Comparison of ENCODE assay signal across 20 cellular contexts in the genomic region with DNA sequence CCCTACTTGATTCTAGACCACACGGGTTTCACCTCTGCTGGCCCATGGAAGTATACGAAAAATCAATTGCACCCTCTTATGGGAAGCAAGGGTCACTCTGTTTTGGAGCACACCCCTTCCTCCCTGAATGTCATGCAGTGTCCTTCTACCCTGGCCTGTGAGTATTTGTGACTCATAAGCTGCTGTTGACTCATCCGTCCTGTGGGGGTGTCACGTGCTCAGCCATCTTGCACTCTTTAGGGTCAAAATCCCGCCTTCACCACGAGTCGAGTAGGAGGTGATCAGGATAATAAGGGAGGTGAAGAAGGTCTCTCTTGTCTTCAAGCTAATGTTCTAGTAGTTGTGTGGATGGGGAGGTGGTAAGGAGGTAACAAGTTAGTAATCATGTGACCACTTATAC.
DNase-seq lines count a peak whose midpoint lies in the region; ATAC-seq, FAIRE-seq and TF ChIP-seq lines count a peak whose summit lies in the region.
"Had no signal": no experiment of that assay in that cellular context is flagged by ENCODE, and none has a peak within 500 bp of the region (broad histone marks: within the 10 kb centered on the region; RNA-seq: fewer than 3 reads in every experiment).

No MANE protein-coding gene starts in this region.

- H3K27me3 ChIP-seq in A673 (replicated peaks; ENCODE audit: insufficient read depth, low read depth, low read length, poor library complexity) (peaks cover 19% of the 10 kb centered on the region), HCT116 (ENCODE audit: insufficient read depth, low read length) (0 out of 2 replicates have a peak, but pooled peaks cover 6% of the 10 kb centered on the region), H1 (replicated peaks in 1 of 4; ENCODE audit: control insufficient read depth in 3 of 4, extremely low read depth in 1 of 4, insufficient read depth in 3 of 4, low read length in 3 of 4) (no peaks in the 10 kb centered on the region), left ventricle myocardium inferior (ENCODE audit: low read depth) (peaks cover 9% of the 10 kb centered on the region), Caco-2 (replicated peaks; ENCODE audit: control insufficient read depth, insufficient read depth, low read length) (no peaks in the 10 kb centered on the region; the same call in 1 of the 2 replicates)
- H3K27me3 ChIP-seq: BLaER1 treated with 17β-estradiol and CSF1 and Interleukin-3, amounts not matched to agents 10 nM and 100 nM had no signal

- no peaks in the 10 kb centered on the region for H3K36me3 Mint-ChIP-seq in Caco-2 (ENCODE audit: insufficient read depth, unreplicated experiment)
- H3K36me3 Mint-ChIP-seq: CD8-positive, alpha-beta T cell had no signal

- no peak overlapping the region for H4K8ac ChIP-seq in H1 (ENCODE audit: extremely low read depth, insufficient read depth, low read length)

- RAD21 ChIA-PET in HCT116 (lab: Charles Lee; ENCODE audit: low non-redundant PET in 1 of 2, low total read pairs in 2 of 2, uncharacterized antibody in 2 of 2, unreplicated experiment in 2 of 2), result no interaction called here

- no peak overlapping the region for H2AK5ac ChIP-seq in H1 (ENCODE audit: low read depth, low read length)

- no peak overlapping the region for H3K4me3 Mint-ChIP-seq in Caco-2 (ENCODE audit: unreplicated experiment)
- H3K4me3 Mint-ChIP-seq: CD8-positive, alpha-beta T cell; T-helper 1 cell treated with Interleukin-12 subunit alpha and Interleukin-12 subunit beta and Interleukin-4 antibody, amounts not matched to agents 30 μg/mL and 1 μg/mL, for 36 hours had no signal

- H3K36me3 ChIP-seq in A673 (ENCODE audit: insufficient read depth, low read length, poor library complexity, severe bottlenecking) (no peaks in the 10 kb centered on the region), HCT116 (ENCODE audit: control insufficient read depth in 1 of 2, insufficient read depth in 2 of 2, low read length in 2 of 2) (no peaks in the 10 kb centered on the region), H1 (ENCODE audit: control insufficient read depth in 2 of 4, insufficient read depth in 4 of 4, low read length in 3 of 4) (no peaks in the 10 kb centered on the region), left ventricle myocardium inferior (no peaks in the 10 kb centered on the region), Caco-2 (ENCODE audit: control insufficient read depth, insufficient read depth, low read length) (no peaks in the 10 kb centered on the region)
- H3K36me3 ChIP-seq: BLaER1 treated with 17β-estradiol and CSF1 and Interleukin-3, amounts not matched to agents 10 nM and 100 nM; HAP-1 had no signal

- H3K4me1 ChIP-seq in A673 (ENCODE audit: insufficient read depth, low read length, poor library complexity, severe bottlenecking) (no peaks in the 10 kb centered on the region), HCT116 (ENCODE audit: control insufficient read depth in 1 of 2, insufficient read depth in 2 of 2, low read length in 2 of 2) (peaks cover 3 to 15% of the 10 kb centered on the region in 2 experiments; a peak in 3 of 4 replicates), H1 (replicated peaks in 1 of 4; ENCODE audit: control insufficient read depth in 3 of 4, insufficient read depth in 4 of 4, low read length in 3 of 4) (peaks cover 0 to 10% (median 0%) of the 10 kb centered on the region in 4 experiments; a peak in 2 of 7 replicates), left ventricle myocardium inferior (no peaks in the 10 kb centered on the region), Caco-2 (no peaks in the 10 kb centered on the region)
- H3K4me1 ChIP-seq: HAP-1 had no signal

- H3K18ac ChIP-seq in H1 (ENCODE audit: extremely low read depth, low read length), result no peak overlapping the region

- H3K4ac ChIP-seq in H1 (replicated peaks; ENCODE audit: insufficient read length, low read depth, low read length), result no peak overlapping the region

- BruUV-seq in A673 (replicated peaks; lab: Mats Ljungman, UMichigan) (no TSS peak), HCT116 (replicated peaks; lab: Mats Ljungman, UMichigan) (no TSS peak), Caco-2 (replicated peaks; lab: Mats Ljungman, UMichigan) (no TSS peak)

- H3K14ac ChIP-seq in H1 (ENCODE audit: insufficient read length), result no peak overlapping the region

- peak; percentile 15 for DNase-seq in A673 (ENCODE audit: low spot score)
- DNase-seq in HCT116 (ENCODE audit: low read depth, low spot score), result peak; percentile 21
- peak; percentile 58 for DNase-seq in RKO (ENCODE audit: low spot score)
- no peak for DNase-seq in H1 (ENCODE audit: low read depth in 1 of 2, low spot score in 2 of 2)
- no peak for DNase-seq in left ventricle myocardium inferior
- no peak for DNase-seq in Caco-2
- DNase-seq in NCI-H446 treated with DMSO at 0.1 percent for 48 hours (lab: John Stamatoyannopoulos, UW), result no peak
- DNase-seq: CD8-positive, alpha-beta T cell; NCI-H1048; NCI-H1436 treated with DMSO at 0.1 percent for 48 hours; NCI-H2029; NCI-H2171; NK-92 treated with Interleukin-12 subunit alpha and Interleukin-12 subunit beta, amount 100 ng/mL, for 24 hours; SHP77 treated with DMSO at 0.1 percent for 48 hours had no signal

- no peaks in the 10 kb centered on the region for H3K23me2 ChIP-seq in H1 (ENCODE audit: low read depth, low read length)

- TF ChIP-seq RAD21 in HCT116 (IDR thresholded peaks at IDR 0.05; ENCODE audit: low read depth), result no peak
- TF ChIP-seq RAD21 in H1 (IDR thresholded peaks at IDR 0.05 in 1 of 2, conservative IDR thresholded peaks at IDR 0.05 in 1 of 2; ENCODE audit: low read depth in 2 of 2, low read length in 2 of 2), result no peak

- H3K23ac ChIP-seq in H1 (ENCODE audit: insufficient read length), result no peak overlapping the region

- no peaks in the 10 kb centered on the region for H3K79me2 ChIP-seq in HCT116 (ENCODE audit: insufficient read depth, low read length)
- H3K79me2 ChIP-seq in H1 (ENCODE audit: control insufficient read depth in 1 of 2, insufficient read depth in 2 of 2, low read length in 2 of 2), result no peaks in the 10 kb centered on the region

- peak; percentile 68 for ATAC-seq in HCT116
- no peak for ATAC-seq in HG03342 (IDR thresholded peaks at IDR 0.05; ENCODE audit: unreplicated experiment)
- ATAC-seq: CD8-positive, alpha-beta T cell had no signal

- no peaks in the 10 kb centered on the region for H3K79me1 ChIP-seq in H1 (ENCODE audit: low read depth, low read length)

- H4K5ac ChIP-seq in H1 (ENCODE audit: insufficient read length, low read depth, low read length), result no peak overlapping the region

- no peaks in the 10 kb centered on the region for H4K20me1 ChIP-seq in HCT116 (ENCODE audit: insufficient read depth)
- H4K20me1 ChIP-seq in H1 (replicated peaks in 1 of 2; ENCODE audit: control insufficient read depth in 1 of 2, insufficient read depth in 2 of 2, low read length in 2 of 2), result no peaks in the 10 kb centered on the region
- H4K20me1 ChIP-seq: BLaER1 treated with 17β-estradiol and CSF1 and Interleukin-3, amounts not matched to agents 10 nM and 100 nM had no signal

- peaks cover 9% of the 10 kb centered on the region for H3K27me3 Mint-ChIP-seq in Caco-2 (ENCODE audit: insufficient read depth, unreplicated experiment)

- H4K91ac ChIP-seq in H1 (replicated peaks; ENCODE audit: insufficient read length, low read length), result no peak overlapping the region

- H3K27ac Mint-ChIP-seq in Caco-2 (ENCODE audit: unreplicated experiment), result no peak overlapping the region
- H3K27ac Mint-ChIP-seq: CD8-positive, alpha-beta T cell; T-helper 1 cell treated with Interleukin-12 subunit alpha and Interleukin-12 subunit beta and Interleukin-4 antibody, amounts not matched to agents 30 μg/mL and 1 μg/mL, for 36 hours had no signal

- H3K4me1 Mint-ChIP-seq in Caco-2 (ENCODE audit: low read depth, unreplicated experiment), result no peaks in the 10 kb centered on the region

- no peak overlapping the region for H2BK5ac ChIP-seq in H1 (ENCODE audit: low read depth, low read length)

- WGBS in H1 (ENCODE audit: extremely low coverage in 1 of 2, insufficient coverage in 1 of 2, insufficient read length in 1 of 2, insufficient replicate concordance in 2 of 2, low coverage in 1 of 2, low lambda C conversion rate in 2 of 2, missing lambda C conversion rate in 1 of 2), 2 experiments, result 88% methylated on average over 7 of the region's 7 CpGs; no CpG with 5 or more reads in 1 of the 2 experiments

- no peak overlapping the region for H2BK120ac ChIP-seq in H1 (replicated peaks; ENCODE audit: low read depth, low read length)

- H2BK15ac ChIP-seq in H1 (ENCODE audit: low read length), result 0 out of 2 replicates have a peak overlapping the region, but pooled peaks have one; percentile 22

- H3K9ac ChIP-seq in HCT116 (ENCODE audit: low read length), result no peak overlapping the region
- no peak overlapping the region for H3K9ac ChIP-seq in H1 (replicated peaks in 1 of 4; ENCODE audit: extremely low read depth in 1 of 4, low read depth in 3 of 4, low read length in 3 of 4)
- H3K9ac ChIP-seq: BLaER1 treated with 17β-estradiol and CSF1 and Interleukin-3, amounts not matched to agents 10 nM and 100 nM had no signal

- H2BK20ac ChIP-seq in H1 (ENCODE audit: low read length), result no peak overlapping the region

- peak overlapping the region; percentile 86; the same call in 1 of the 2 replicates for H2BK12ac ChIP-seq in H1 (ENCODE audit: low read depth, low read length)

- no peak overlapping the region for H3K27ac ChIP-seq in A673 (ENCODE audit: low read depth, low read length, poor library complexity, severe bottlenecking)
- no peak overlapping the region for H3K27ac ChIP-seq in HCT116 (ENCODE audit: low read depth, low read length)
- H3K27ac ChIP-seq in H1 (ENCODE audit: low read depth, low read length), result no peak overlapping the region
- H3K27ac ChIP-seq in left ventricle myocardium inferior (replicated peaks), result no peak overlapping the region
- H3K27ac ChIP-seq: BLaER1 treated with 17β-estradiol and CSF1 and Interleukin-3, amounts not matched to agents 10 nM and 100 nM had no signal

- H3K4me3 ChIP-seq in A673 (ENCODE audit: low read depth, low read length, poor library complexity, severe bottlenecking) (no peak overlapping the region), HCT116 (replicated peaks in 1 of 2; ENCODE audit: low read depth in 1 of 2, low read length in 2 of 2) (no peak overlapping the region), H1 (ENCODE audit: extremely low read depth in 1 of 4, insufficient read depth in 2 of 4, low read depth in 3 of 4, low read length in 4 of 4) (no peak overlapping the region), left ventricle myocardium inferior (no peak overlapping the region), Caco-2 (ENCODE audit: low read depth, low read length) (no peak overlapping the region)
- H3K4me3 ChIP-seq: BLaER1 treated with 17β-estradiol and CSF1 and Interleukin-3, amounts not matched to agents 10 nM and 100 nM; HAP-1 had no signal

- no peaks in the 10 kb centered on the region for H3K9me2 ChIP-seq in HCT116 (ENCODE audit: insufficient read depth)

- CTCF ChIA-PET in A673 (lab: Charles Lee) (no interaction called here), HCT116 (lab: Charles Lee) (no interaction called here), H1 (lab: Charles Lee; ENCODE audit: partially characterized antibody) (interaction anchor here (0.6 to 1.4 kb wide), 4 partner anchors 10 to 52 kb away, joined by 3 to 6 read pairs (median 4); no protein-coding TSS in a partner anchor), Caco-2 (lab: Charles Lee) (no interaction called here)

- no peak overlapping the region for H3K56ac ChIP-seq in H1 (replicated peaks; ENCODE audit: insufficient read length, low read depth, low read length)

- no peak for TF ChIP-seq POLR2A in HCT116 (IDR thresholded peaks at IDR 0.05; ENCODE audit: borderline replicate concordance, extremely low read depth, insufficient read depth, insufficient read length)
- TF ChIP-seq POLR2A in H1 (IDR thresholded peaks at IDR 0.05; ENCODE audit: control extremely low read depth in 1 of 2, low read depth in 2 of 2, low read length in 2 of 2), result no peak

- H3K9me3 Mint-ChIP-seq in Caco-2 (ENCODE audit: unreplicated experiment), result peaks cover 11% of the 10 kb centered on the region

- intact Hi-C loops in A673 (cut with micrococcal nuclease; ENCODE audit: unreplicated experiment) (no loop called here), HCT116 (cut with micrococcal nuclease) (no loop called here), left ventricle myocardium inferior (cut with micrococcal nuclease) (no loop called here), Caco-2 (cut with micrococcal nuclease; ENCODE audit: unreplicated experiment) (no loop called here)

- TF ChIP-seq EP300 in H1 (IDR thresholded peaks at IDR 0.05; ENCODE audit: borderline replicate concordance in 1 of 2, low read depth in 2 of 2, low read length in 2 of 2), result no peak

- peak overlapping the region; percentile 76 for H2AFZ ChIP-seq in HCT116 (ENCODE audit: low read depth, low read length, poor library complexity, severe bottlenecking)
- H2AFZ ChIP-seq in H1 (ENCODE audit: low read length), result no peak overlapping the region

- TF ChIP-seq CTCF in A673 (conservative IDR thresholded peaks at IDR 0.05; ENCODE audit: low read depth, low read length), result no peak
- no peak for TF ChIP-seq CTCF in HCT116 (IDR thresholded peaks at IDR 0.05 in 2 of 3, conservative IDR thresholded peaks at IDR 0.05 in 1 of 3; ENCODE audit: borderline replicate concordance in 1 of 3, insufficient read depth in 1 of 3, low read depth in 2 of 3, low read length in 2 of 3)
- TF ChIP-seq CTCF in H1 (IDR thresholded peaks at IDR 0.05; ENCODE audit: control extremely low read depth in 1 of 3, insufficient read depth in 1 of 3, low read depth in 1 of 3, low read length in 3 of 3), result no peak
- no peak for TF ChIP-seq CTCF in left ventricle myocardium inferior (IDR thresholded peaks at IDR 0.05; ENCODE audit: borderline replicate concordance)
- no peak for TF ChIP-seq CTCF in Caco-2 (IDR thresholded peaks at IDR 0.05; ENCODE audit: insufficient read depth in 1 of 2, low read depth in 1 of 2, low read length in 1 of 2, severe bottlenecking in 1 of 2, unreplicated experiment in 1 of 2)

- POLR2A ChIA-PET in A673 (lab: Charles Lee; ENCODE audit: low non-redundant PET) (no interaction called here), HCT116 (lab: Charles Lee) (no interaction called here), H1 (lab: Charles Lee; ENCODE audit: partially characterized antibody) (no interaction called here), Caco-2 (lab: Charles Lee) (no interaction called here)

- H3K9me3 ChIP-seq in A673 (ENCODE audit: low read depth, low read length, poor library complexity, severe bottlenecking) (no peaks in the 10 kb centered on the region), HCT116 (ENCODE audit: control insufficient read depth in 1 of 2, insufficient read depth in 1 of 2, low read depth in 1 of 2, low read length in 2 of 2) (no peaks in the 10 kb centered on the region), H1 (ENCODE audit: insufficient read depth in 2 of 2, low read depth in 1 of 2, low read length in 1 of 2) (no peaks in the 10 kb centered on the region), left ventricle myocardium inferior (replicated peaks) (peaks cover 4% of the 10 kb centered on the region), Caco-2 (no peaks in the 10 kb centered on the region)
- H3K9me3 ChIP-seq: HAP-1 had no signal

- no peak for FAIRE-seq in H1 (lab: Jason Lieb, UNC)
- FAIRE-seq: G401.6, RCC 7860 had no signal

- peak overlapping the region; percentile 55 for H3K4me2 ChIP-seq in HCT116 (ENCODE audit: low read length)
- no peak overlapping the region for H3K4me2 ChIP-seq in H1 (ENCODE audit: insufficient read depth in 1 of 2, low read depth in 2 of 2, low read length in 2 of 2)
- H3K4me2 ChIP-seq: BLaER1 treated with 17β-estradiol and CSF1 and Interleukin-3, amounts not matched to agents 10 nM and 100 nM had no signal

Comparison
In these comparisons a context has a peak if more than half of its experiments do, and no peak if none do; other contexts are left out.
1. DNase-seq: peak in A673 (single experiment), HCT116 (single experiment) and RKO (single experiment); none in H1 (0 of 2), left ventricle myocardium inferior (single experiment), Caco-2 (0 of 2) and NCI-H446 treated with DMSO at 0.1 percent for 48 hours (single experiment).